Comparison of ENCODE assay signal across 12 cellular contexts in the genomic region with DNA sequence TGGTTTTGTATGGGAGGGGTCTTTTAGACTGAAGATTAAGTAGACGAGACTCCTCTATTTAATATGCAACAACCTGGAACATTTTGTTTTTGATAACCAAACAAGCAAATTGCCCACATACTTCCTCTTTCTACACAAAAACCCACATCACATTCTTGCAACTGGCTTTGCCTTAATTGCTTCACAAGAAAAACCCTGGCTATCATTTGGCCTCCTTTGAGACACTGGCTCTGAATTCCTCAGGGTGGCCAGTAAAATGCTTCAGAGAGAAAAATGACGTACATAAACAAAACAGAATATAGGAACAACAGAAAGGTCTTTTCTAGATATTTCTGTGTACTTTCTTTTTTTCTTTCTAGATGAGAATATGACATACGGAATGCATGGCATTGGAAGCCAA.
DNase-seq lines count a peak whose midpoint lies in the region; ATAC-seq and TF ChIP-seq lines count a peak whose summit lies in the region.
"Had no signal": no experiment of that assay in that cellular context is flagged by ENCODE, and none has a peak within 500 bp of the region (broad histone marks: within the 10 kb centered on the region; RNA-seq: fewer than 3 reads in every experiment).

No MANE protein-coding gene starts in this region.

- peaks cover 9% of the 10 kb centered on the region for H3K27me3 Mint-ChIP-seq in memory B cell

- H3K36me3 Mint-ChIP-seq in memory B cell: no peaks in the 10 kb centered on the region
- H3K36me3 Mint-ChIP-seq: stimulated activated effector memory CD8-positive, alpha-beta T cell treated with anti-CD3 and anti-CD28 coated beads, Interleukin-12 subunit alpha, Interleukin-12 subunit beta, amount 100 ng/mL, for 72 hours had no signal

- peak overlapping the region in 1 of 10 donors; percentile 11 for H3K4me3 ChIP-seq in heart right ventricle
- peak overlapping the region; percentile 5 to 33 for H3K4me3 ChIP-seq in ascending aorta
- no peak overlapping the region for H3K4me3 ChIP-seq in uterus
- H3K4me3 ChIP-seq: prostate gland had no signal

- ATAC-seq in heart right ventricle: no peak
- ATAC-seq in Right ventricle myocardium superior (ENCODE audit: poor library complexity): no peak
- peak; percentile 34 for ATAC-seq in memory B cell (ENCODE audit: low read depth)
- no peak for ATAC-seq in HG03159 (IDR thresholded peaks at IDR 0.05; ENCODE audit: unreplicated experiment)
- ATAC-seq: stimulated activated effector memory CD8-positive, alpha-beta T cell treated with anti-CD3 and anti-CD28 coated beads, Interleukin-12 subunit alpha, Interleukin-12 subunit beta, amount 100 ng/mL, for 72 hours had no signal

- intact Hi-C loops in heart right ventricle (cut with DNase I) (loop anchor here in 9 of 10 donors (1.0 to 10.0 kb wide), 12 partner anchors 25 to 185 kb away; a partner anchor contains a TSS), Right ventricle myocardium superior (cut with DNase I) (loop anchor here (5.0 kb wide), 1 partner anchor 102 kb away; a partner anchor contains a TSS), ascending aorta (cut with DNase I) (loop anchor here (2.0 to 10.0 kb wide), 5 partner anchors 87 to 957 kb away; no protein-coding TSS in a partner anchor), uterus (cut with DNase I; ENCODE audit: low total_unique reads) (no loop called here)

- no peaks in the 10 kb centered on the region for H3K36me3 ChIP-seq in heart right ventricle
- no peaks in the 10 kb centered on the region for H3K36me3 ChIP-seq in ascending aorta
- H3K36me3 ChIP-seq in uterus: no peaks in the 10 kb centered on the region
- H3K36me3 ChIP-seq: prostate gland had no signal

- no peaks in the 10 kb centered on the region for H3K9me3 Mint-ChIP-seq in memory B cell
- H3K9me3 Mint-ChIP-seq: stimulated activated effector memory CD8-positive, alpha-beta T cell treated with anti-CD3 and anti-CD28 coated beads, Interleukin-12 subunit alpha, Interleukin-12 subunit beta, amount 100 ng/mL, for 72 hours had no signal

- H3K27ac ChIP-seq in heart right ventricle: peak overlapping the region; percentile 27 to 92 (median 86)
- peak overlapping the region; percentile 78 to 83 for H3K27ac ChIP-seq in ascending aorta
- H3K27ac ChIP-seq in uterus: peak overlapping the region; percentile 80 to 82
- H3K27ac ChIP-seq: prostate gland had no signal

- TF ChIP-seq POLR2A in uterus (IDR thresholded peaks at IDR 0.05): no peak

- H3K9me3 ChIP-seq in heart right ventricle (no peaks in the 10 kb centered on the region), ascending aorta (no peaks in the 10 kb centered on the region), uterus (no peaks in the 10 kb centered on the region)
- H3K9me3 ChIP-seq: prostate gland had no signal

- no peak overlapping the region for H3K4me3 Mint-ChIP-seq in memory B cell
- H3K4me3 Mint-ChIP-seq: activated naive CD8-positive, alpha-beta T cell; stimulated activated effector memory CD8-positive, alpha-beta T cell treated with anti-CD3 and anti-CD28 coated beads, Interleukin-12 subunit alpha, Interleukin-12 subunit beta, amount 100 ng/mL, for 72 hours had no signal

- no peak for TF ChIP-seq CTCF in heart right ventricle (IDR thresholded peaks at IDR 0.05)
- no peak for TF ChIP-seq CTCF in ascending aorta (IDR thresholded peaks at IDR 0.05)
- TF ChIP-seq CTCF in uterus (IDR thresholded peaks at IDR 0.05): no peak

- H3K4me1 ChIP-seq in heart right ventricle (peaks cover 17 to 76% (median 51%) of the 10 kb centered on the region in 9 donors), ascending aorta (peaks cover 6 to 12% of the 10 kb centered on the region in 2 donors), uterus (peaks cover 0 to 5% of the 10 kb centered on the region in 2 donors)
- H3K4me1 ChIP-seq: prostate gland had no signal

- no peak overlapping the region for H3K27ac Mint-ChIP-seq in memory B cell
- H3K27ac Mint-ChIP-seq: activated naive CD8-positive, alpha-beta T cell; stimulated activated effector memory CD8-positive, alpha-beta T cell treated with anti-CD3 and anti-CD28 coated beads, Interleukin-12 subunit alpha, Interleukin-12 subunit beta, amount 100 ng/mL, for 72 hours had no signal

- no peak for DNase-seq in heart right ventricle
- DNase-seq in Right ventricle myocardium superior: no peak
- no peak for DNase-seq in ascending aorta (ENCODE audit: low spot score in 2 of 2)
- DNase-seq in memory B cell (ENCODE audit: low spot score in 2 of 2): no peak
- no peak for DNase-seq in uterus
- DNase-seq in NCI-H1092 (lab: John Stamatoyannopoulos, UW): no peak
- DNase-seq in SW 1271 (lab: John Stamatoyannopoulos, UW): no peak
- DNase-seq: NCI-H2081 treated with DMSO at 0.1 percent for 48 hours had no signal

- 29 to 40% methylated on average over 3 of the region's 3 CpGs for WGBS in heart right ventricle, 2 donors

- H3K4me1 Mint-ChIP-seq in memory B cell: peaks cover 8% of the 10 kb centered on the region

- H3K27me3 ChIP-seq in heart right ventricle (no peaks in the 10 kb centered on the region), ascending aorta (no peaks in the 10 kb centered on the region), uterus (no peaks in the 10 kb centered on the region)

Comparison
In these comparisons a context has a peak if more than half of its experiments do, and no peak if none do; other contexts are left out.
1. H3K4me3 ChIP-seq: peak in ascending aorta (2 of 2); none in uterus (0 of 2).
2. Peak in every context shown above with its lines, with median percentiles within 50 percentile points of each other: H3K27ac ChIP-seq.